In the genomic region with DNA sequence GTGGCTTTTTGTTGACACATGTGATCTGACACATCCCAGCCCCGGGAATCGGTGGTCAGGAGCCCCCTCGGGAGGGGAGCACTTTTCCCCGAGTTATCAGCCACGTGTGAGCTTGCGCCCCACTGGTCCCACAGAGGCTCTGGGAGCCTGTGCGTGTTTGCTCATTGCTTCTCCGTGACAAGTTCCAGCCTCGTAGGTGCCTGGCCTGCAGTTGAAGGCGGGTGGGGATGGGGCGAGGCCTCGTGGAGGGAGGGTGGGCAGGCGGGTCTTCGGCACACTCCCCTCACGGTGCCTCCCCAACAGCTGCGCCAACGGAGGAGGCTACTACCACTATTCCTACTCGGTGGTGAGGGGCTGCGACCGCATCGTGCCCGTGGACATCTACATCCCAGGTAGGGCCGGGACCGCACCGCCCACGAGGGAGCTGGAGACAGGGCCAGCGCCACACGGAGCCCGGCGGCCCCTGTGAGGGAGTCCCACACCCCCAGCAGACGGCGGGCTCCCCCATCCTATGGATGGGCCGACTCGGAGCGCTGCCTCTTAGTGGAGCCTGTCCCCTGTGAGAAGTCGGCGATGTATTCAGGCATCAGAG, we compare ENCODE assay signal across 26 cellular contexts.
"Had no signal": no experiment of that assay in that cellular context is flagged by ENCODE, and none has a peak within 500 bp of the region (broad histone marks: within the 10 kb centered on the region; RNA-seq: fewer than 3 reads in every experiment).

No MANE protein-coding gene starts in this region.

- FAIRE-seq: keratinocyte had no signal

- ATAC-seq: gastrocnemius medialis; left cardiac atrium; left lung; naive thymus-derived CD4-positive, alpha-beta T cell; stimulated activated memory B cell treated with anti-CD40 and anti-IgM and Interleukin-4, amounts not matched to agents 10 μg/mL and 1 μg/mL and 100 μg/mL, for 72 hours; stimulated activated naive CD8-positive, alpha-beta T cell treated with anti-CD3 and anti-CD28 coated beads, Interleukin-15, Interleukin-2, amounts not matched to agents 100 U/mL and 50 U/mL, for 24 hours; upper lobe of right lung had no signal

- H3K27ac Mint-ChIP-seq: endodermal cell; mesothelial cell of epicardium; naive thymus-derived CD4-positive, alpha-beta T cell; nephron; neural progenitor cell; stimulated activated memory B cell treated with anti-CD40 and anti-IgM and Interleukin-4, amounts not matched to agents 10 μg/mL and 1 μg/mL and 100 μg/mL, for 72 hours had no signal

- H3K4me3 Mint-ChIP-seq: endodermal cell; mesothelial cell of epicardium; naive thymus-derived CD4-positive, alpha-beta T cell; nephron; neural progenitor cell; stimulated activated memory B cell treated with anti-CD40 and anti-IgM and Interleukin-4, amounts not matched to agents 10 μg/mL and 1 μg/mL and 100 μg/mL, for 72 hours had no signal

- H3K4me1 ChIP-seq: left lung, neural progenitor cell, prostate gland, upper lobe of right lung had no signal

- H3K27me3 ChIP-seq: gastrocnemius medialis, neural progenitor cell, right atrium auricular region, spleen, transverse colon, upper lobe of right lung, uterus had no signal

- H3K9me3 Mint-ChIP-seq: endodermal cell; mesothelial cell of epicardium; naive thymus-derived CD4-positive, alpha-beta T cell; nephron; neural progenitor cell; stimulated activated memory B cell treated with anti-CD40 and anti-IgM and Interleukin-4, amounts not matched to agents 10 μg/mL and 1 μg/mL and 100 μg/mL, for 72 hours had no signal

- DNase-seq: cortex of kidney; effector CD4-positive, alpha-beta T cell; endodermal cell; foreskin fibroblast; gastrocnemius medialis; head of caudate nucleus; left cardiac atrium; left lung; mesenchymal stem cell; naive thymus-derived CD4-positive, alpha-beta T cell; nucleus accumbens; spleen; stimulated activated CD4-positive, alpha-beta T cell treated with anti-CD3 and anti-CD28 coated beads, Interleukin-4, amount 100 ng/mL, for 4 hours; stimulated activated naive CD8-positive, alpha-beta T cell treated with anti-CD3 and anti-CD28 coated beads, Interleukin-15, Interleukin-2, amounts not matched to agents 100 U/mL and 50 U/mL, for 24 hours; transverse colon; upper lobe of right lung; uterus had no signal

- H3K4me3 ChIP-seq: gastrocnemius medialis, left lung, neural progenitor cell, prostate gland, right atrium auricular region, skin epidermis, spleen, transverse colon, upper lobe of right lung, uterus had no signal

- H3K27me3 Mint-ChIP-seq: naive thymus-derived CD4-positive, alpha-beta T cell; stimulated activated memory B cell treated with anti-CD40 and anti-IgM and Interleukin-4, amounts not matched to agents 10 μg/mL and 1 μg/mL and 100 μg/mL, for 72 hours had no signal

- H3K9me3 ChIP-seq: gastrocnemius medialis, left lung, prostate gland, right atrium auricular region, spleen, transverse colon, upper lobe of right lung, uterus had no signal

- H3K27ac ChIP-seq: epithelial cell of prostate, gastrocnemius medialis, left lung, neural progenitor cell, prostate gland, right atrium auricular region, skin epidermis, spleen, transverse colon, upper lobe of right lung, uterus had no signal

- H3K36me3 ChIP-seq: neural progenitor cell, uterus had no signal

- H3K4me1 Mint-ChIP-seq: endodermal cell, mesothelial cell of epicardium, nephron, neural progenitor cell had no signal
